ENCODE assay signal across 1 cellular context in the genomic region with DNA sequence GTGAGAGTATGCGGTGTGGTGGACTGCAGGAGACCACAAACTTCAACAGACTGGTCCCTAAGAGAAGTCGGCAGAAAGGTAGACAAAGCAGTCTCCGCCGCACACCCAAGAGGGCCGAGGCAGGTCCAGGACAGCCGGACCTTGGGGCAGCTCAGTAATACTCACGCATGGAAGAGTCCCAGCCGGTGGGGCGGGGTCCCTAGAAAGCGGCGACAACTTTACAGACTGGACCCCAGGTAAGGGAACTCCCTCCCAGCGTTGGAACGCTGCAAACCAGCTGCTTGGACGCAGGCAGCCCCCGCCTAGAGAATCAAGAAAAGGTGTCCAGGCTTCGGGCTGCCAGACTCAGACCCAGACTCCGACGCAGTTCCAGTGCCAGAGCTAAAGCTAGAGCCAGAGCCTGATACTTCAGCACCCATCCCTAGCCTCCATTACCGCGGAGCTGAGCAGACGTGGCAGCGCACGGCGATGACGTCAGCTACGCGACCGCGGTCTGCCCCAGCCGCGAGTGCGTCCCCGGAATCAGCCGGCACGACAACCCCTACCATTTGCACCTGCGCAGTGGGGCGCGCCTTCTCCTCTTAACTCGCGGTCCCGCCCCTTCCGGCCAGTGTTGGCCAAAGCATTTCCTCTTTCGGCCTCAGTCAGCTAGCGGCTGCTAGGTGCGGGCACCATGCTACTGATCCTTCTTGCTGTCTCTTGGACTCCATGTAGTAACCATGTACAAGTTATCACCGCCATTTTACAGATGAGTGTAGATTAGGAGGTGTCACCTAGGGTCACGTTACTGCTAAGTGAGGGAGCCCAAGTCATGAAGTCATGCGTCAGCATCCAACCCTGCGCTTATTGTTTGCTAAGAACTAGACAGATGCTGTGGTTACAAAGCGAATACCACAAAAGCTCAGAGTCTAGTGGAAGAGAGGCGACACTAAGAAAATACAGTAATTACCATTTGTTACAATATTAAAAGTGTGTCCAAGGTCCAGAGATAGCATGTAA.
A peak's percentile ranks its signal among the peaks of the same experiment; 100 is the strongest.
TF ChIP-seq lines count a peak whose summit lies in the region.

A gene with protein sequence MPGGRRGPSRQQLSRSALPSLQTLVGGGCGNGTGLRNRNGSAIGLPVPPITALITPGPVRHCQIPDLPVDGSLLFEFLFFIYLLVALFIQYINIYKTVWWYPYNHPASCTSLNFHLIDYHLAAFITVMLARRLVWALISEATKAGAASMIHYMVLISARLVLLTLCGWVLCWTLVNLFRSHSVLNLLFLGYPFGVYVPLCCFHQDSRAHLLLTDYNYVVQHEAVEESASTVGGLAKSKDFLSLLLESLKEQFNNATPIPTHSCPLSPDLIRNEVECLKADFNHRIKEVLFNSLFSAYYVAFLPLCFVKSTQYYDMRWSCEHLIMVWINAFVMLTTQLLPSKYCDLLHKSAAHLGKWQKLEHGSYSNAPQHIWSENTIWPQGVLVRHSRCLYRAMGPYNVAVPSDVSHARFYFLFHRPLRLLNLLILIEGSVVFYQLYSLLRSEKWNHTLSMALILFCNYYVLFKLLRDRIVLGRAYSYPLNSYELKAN (minus strand): TSS at position 445 of the 999 bp plus-strand sequence. CDS start 1,541 bp downstream, outside the sequence.

TF ChIP-seq in K562, 482 proteins besides CTCF, POLR2A, EP300 and RAD21 (continued from another document and continues in another):
- TF ChIP-seq, protein P1, sequence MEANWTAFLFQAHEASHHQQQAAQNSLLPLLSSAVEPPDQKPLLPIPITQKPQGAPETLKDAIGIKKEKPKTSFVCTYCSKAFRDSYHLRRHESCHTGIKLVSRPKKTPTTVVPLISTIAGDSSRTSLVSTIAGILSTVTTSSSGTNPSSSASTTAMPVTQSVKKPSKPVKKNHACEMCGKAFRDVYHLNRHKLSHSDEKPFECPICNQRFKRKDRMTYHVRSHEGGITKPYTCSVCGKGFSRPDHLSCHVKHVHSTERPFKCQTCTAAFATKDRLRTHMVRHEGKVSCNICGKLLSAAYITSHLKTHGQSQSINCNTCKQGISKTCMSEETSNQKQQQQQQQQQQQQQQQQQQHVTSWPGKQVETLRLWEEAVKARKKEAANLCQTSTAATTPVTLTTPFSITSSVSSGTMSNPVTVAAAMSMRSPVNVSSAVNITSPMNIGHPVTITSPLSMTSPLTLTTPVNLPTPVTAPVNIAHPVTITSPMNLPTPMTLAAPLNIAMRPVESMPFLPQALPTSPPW (CRISPR knock-in tag; IDR thresholded peaks at IDR 0.05) = peak; percentile 91
- TF ChIP-seq MAFG (tag; conservative IDR thresholded peaks at IDR 0.05) (0 out of 2 replicates have a peak, but pooled peaks have one; percentile 14), POLR2AphosphoS2 (IDR thresholded peaks at IDR 0.05; ENCODE audit: low read length) (peak; percentile 89; the same call in 1 of the 2 replicates), LCOR (CRISPR knock-in tag; IDR thresholded peaks at IDR 0.05) (peak; percentile 70; the same call in 1 of the 2 replicates), RBFOX2 (IDR thresholded peaks at IDR 0.05; ENCODE audit: low read depth, low read length) (peak; percentile 97), CCNT2 (IDR thresholded peaks at IDR 0.05; ENCODE audit: borderline replicate concordance, extremely low read depth, insufficient read length, low read depth, low read length) (peak; percentile 67), FOXJ2 (tag; IDR thresholded peaks at IDR 0.05) (no peak), HDAC1 (IDR thresholded peaks at IDR 0.05) (0 out of 4 replicates have a peak, but pooled peaks of 1 of the 2 experiments have one; percentile 46), TBL1XR1 (IDR thresholded peaks at IDR 0.05; ENCODE audit: low read length in 2 of 2) (peak in 1 of 2 experiments; percentile 85; a peak in 2 of 4 replicates), GTF2F1 (IDR thresholded peaks at IDR 0.05; ENCODE audit: low read depth, low read length) (peak; percentile 74; the same call in 1 of the 2 replicates), ZNF41 (CRISPR knock-in tag; conservative IDR thresholded peaks at IDR 0.05) (no peak), NFRKB (IDR thresholded peaks at IDR 0.05; ENCODE audit: low read depth) (peak; percentile 71; the same call in 1 of the 2 replicates), GABPB1 (CRISPR knock-in tag; IDR thresholded peaks at IDR 0.05) (peak; percentile 90), DACH1 (IDR thresholded peaks at IDR 0.05; ENCODE audit: partially characterized antibody) (peak; percentile 42), ZC3H11A (IDR thresholded peaks at IDR 0.05; ENCODE audit: low read depth, low read length) (0 out of 2 replicates have a peak, but pooled peaks have one; percentile 65), POLR2B (IDR thresholded peaks at IDR 0.05; ENCODE audit: low read depth, partially characterized antibody) (peak; percentile 94), ESRRA (IDR thresholded peaks at IDR 0.05; ENCODE audit: borderline replicate concordance, low read depth) (peak; percentile 73; the same call in 1 of the 2 replicates), ZNF584 (CRISPR knock-in tag; IDR thresholded peaks at IDR 0.05; ENCODE audit: low read depth) (no peak), SOX6 (IDR thresholded peaks at IDR 0.05) (peak; percentile 57; the same call in 1 of the 2 replicates), FOXJ3 (CRISPR knock-in tag; IDR thresholded peaks at IDR 0.05) (no peak), C11orf30 (IDR thresholded peaks at IDR 0.05; ENCODE audit: low read depth) (peak; percentile 97), ZFPM2 (CRISPR knock-in tag; IDR thresholded peaks at IDR 0.05) (no peak), ETV1 (tag; conservative IDR thresholded peaks at IDR 0.05; ENCODE audit: low read depth) (peak; percentile 92), MBD2 (IDR thresholded peaks at IDR 0.05; ENCODE audit: borderline replicate concordance, low read depth) (peak; percentile 67; the same call in 1 of the 2 replicates), POLR2G (IDR thresholded peaks at IDR 0.05; ENCODE audit: low read depth, low read length) (peak; percentile 94)
- TF ChIP-seq, protein P2, sequence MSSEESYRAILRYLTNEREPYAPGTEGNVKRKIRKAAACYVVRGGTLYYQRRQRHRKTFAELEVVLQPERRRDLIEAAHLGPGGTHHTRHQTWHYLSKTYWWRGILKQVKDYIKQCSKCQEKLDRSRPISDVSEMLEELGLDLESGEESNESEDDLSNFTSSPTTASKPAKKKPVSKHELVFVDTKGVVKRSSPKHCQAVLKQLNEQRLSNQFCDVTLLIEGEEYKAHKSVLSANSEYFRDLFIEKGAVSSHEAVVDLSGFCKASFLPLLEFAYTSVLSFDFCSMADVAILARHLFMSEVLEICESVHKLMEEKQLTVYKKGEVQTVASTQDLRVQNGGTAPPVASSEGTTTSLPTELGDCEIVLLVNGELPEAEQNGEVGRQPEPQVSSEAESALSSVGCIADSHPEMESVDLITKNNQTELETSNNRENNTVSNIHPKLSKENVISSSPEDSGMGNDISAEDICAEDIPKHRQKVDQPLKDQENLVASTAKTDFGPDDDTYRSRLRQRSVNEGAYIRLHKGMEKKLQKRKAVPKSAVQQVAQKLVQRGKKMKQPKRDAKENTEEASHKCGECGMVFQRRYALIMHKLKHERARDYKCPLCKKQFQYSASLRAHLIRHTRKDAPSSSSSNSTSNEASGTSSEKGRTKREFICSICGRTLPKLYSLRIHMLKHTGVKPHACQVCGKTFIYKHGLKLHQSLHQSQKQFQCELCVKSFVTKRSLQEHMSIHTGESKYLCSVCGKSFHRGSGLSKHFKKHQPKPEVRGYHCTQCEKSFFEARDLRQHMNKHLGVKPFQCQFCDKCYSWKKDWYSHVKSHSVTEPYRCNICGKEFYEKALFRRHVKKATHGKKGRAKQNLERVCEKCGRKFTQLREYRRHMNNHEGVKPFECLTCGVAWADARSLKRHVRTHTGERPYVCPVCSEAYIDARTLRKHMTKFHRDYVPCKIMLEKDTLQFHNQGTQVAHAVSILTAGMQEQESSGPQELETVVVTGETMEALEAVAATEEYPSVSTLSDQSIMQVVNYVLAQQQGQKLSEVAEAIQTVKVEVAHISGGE (CRISPR knock-in tag; IDR thresholded peaks at IDR 0.05) = peak in 1 of 3 experiments; percentile 75; a peak in 2 of 6 replicates
- TF ChIP-seq, protein P3, sequence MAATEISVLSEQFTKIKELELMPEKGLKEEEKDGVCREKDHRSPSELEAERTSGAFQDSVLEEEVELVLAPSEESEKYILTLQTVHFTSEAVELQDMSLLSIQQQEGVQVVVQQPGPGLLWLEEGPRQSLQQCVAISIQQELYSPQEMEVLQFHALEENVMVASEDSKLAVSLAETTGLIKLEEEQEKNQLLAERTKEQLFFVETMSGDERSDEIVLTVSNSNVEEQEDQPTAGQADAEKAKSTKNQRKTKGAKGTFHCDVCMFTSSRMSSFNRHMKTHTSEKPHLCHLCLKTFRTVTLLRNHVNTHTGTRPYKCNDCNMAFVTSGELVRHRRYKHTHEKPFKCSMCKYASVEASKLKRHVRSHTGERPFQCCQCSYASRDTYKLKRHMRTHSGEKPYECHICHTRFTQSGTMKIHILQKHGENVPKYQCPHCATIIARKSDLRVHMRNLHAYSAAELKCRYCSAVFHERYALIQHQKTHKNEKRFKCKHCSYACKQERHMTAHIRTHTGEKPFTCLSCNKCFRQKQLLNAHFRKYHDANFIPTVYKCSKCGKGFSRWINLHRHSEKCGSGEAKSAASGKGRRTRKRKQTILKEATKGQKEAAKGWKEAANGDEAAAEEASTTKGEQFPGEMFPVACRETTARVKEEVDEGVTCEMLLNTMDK (IDR thresholded peaks at IDR 0.05; ENCODE audit: borderline replicate concordance, insufficient read depth, low read depth, low read length, poor library complexity, severe bottlenecking) = peak; percentile 89
- TF ChIP-seq, protein P4, sequence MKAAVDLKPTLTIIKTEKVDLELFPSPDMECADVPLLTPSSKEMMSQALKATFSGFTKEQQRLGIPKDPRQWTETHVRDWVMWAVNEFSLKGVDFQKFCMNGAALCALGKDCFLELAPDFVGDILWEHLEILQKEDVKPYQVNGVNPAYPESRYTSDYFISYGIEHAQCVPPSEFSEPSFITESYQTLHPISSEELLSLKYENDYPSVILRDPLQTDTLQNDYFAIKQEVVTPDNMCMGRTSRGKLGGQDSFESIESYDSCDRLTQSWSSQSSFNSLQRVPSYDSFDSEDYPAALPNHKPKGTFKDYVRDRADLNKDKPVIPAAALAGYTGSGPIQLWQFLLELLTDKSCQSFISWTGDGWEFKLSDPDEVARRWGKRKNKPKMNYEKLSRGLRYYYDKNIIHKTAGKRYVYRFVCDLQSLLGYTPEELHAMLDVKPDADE (conservative IDR thresholded peaks at IDR 0.05; ENCODE audit: control insufficient read depth, low read depth, low read length) = 0 out of 2 replicates have a peak, but pooled peaks have one; percentile 29
- TF ChIP-seq, protein P5, sequence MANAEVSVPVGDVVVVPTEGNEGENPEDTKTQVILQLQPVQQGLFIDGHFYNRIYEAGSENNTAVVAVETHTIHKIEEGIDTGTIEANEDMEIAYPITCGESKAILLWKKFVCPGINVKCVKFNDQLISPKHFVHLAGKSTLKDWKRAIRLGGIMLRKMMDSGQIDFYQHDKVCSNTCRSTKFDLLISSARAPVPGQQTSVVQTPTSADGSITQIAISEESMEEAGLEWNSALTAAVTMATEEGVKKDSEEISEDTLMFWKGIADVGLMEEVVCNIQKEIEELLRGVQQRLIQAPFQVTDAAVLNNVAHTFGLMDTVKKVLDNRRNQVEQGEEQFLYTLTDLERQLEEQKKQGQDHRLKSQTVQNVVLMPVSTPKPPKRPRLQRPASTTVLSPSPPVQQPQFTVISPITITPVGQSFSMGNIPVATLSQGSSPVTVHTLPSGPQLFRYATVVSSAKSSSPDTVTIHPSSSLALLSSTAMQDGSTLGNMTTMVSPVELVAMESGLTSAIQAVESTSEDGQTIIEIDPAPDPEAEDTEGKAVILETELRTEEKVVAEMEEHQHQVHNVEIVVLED (CRISPR knock-in tag; IDR thresholded peaks at IDR 0.05) = peak; percentile 75
- TF ChIP-seq, protein P6, sequence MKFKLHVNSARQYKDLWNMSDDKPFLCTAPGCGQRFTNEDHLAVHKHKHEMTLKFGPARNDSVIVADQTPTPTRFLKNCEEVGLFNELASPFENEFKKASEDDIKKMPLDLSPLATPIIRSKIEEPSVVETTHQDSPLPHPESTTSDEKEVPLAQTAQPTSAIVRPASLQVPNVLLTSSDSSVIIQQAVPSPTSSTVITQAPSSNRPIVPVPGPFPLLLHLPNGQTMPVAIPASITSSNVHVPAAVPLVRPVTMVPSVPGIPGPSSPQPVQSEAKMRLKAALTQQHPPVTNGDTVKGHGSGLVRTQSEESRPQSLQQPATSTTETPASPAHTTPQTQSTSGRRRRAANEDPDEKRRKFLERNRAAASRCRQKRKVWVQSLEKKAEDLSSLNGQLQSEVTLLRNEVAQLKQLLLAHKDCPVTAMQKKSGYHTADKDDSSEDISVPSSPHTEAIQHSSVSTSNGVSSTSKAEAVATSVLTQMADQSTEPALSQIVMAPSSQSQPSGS (CRISPR knock-in tag; IDR thresholded peaks at IDR 0.05) = peak; percentile 66; the same call in 1 of the 2 replicates
- TF ChIP-seq, protein P7, sequence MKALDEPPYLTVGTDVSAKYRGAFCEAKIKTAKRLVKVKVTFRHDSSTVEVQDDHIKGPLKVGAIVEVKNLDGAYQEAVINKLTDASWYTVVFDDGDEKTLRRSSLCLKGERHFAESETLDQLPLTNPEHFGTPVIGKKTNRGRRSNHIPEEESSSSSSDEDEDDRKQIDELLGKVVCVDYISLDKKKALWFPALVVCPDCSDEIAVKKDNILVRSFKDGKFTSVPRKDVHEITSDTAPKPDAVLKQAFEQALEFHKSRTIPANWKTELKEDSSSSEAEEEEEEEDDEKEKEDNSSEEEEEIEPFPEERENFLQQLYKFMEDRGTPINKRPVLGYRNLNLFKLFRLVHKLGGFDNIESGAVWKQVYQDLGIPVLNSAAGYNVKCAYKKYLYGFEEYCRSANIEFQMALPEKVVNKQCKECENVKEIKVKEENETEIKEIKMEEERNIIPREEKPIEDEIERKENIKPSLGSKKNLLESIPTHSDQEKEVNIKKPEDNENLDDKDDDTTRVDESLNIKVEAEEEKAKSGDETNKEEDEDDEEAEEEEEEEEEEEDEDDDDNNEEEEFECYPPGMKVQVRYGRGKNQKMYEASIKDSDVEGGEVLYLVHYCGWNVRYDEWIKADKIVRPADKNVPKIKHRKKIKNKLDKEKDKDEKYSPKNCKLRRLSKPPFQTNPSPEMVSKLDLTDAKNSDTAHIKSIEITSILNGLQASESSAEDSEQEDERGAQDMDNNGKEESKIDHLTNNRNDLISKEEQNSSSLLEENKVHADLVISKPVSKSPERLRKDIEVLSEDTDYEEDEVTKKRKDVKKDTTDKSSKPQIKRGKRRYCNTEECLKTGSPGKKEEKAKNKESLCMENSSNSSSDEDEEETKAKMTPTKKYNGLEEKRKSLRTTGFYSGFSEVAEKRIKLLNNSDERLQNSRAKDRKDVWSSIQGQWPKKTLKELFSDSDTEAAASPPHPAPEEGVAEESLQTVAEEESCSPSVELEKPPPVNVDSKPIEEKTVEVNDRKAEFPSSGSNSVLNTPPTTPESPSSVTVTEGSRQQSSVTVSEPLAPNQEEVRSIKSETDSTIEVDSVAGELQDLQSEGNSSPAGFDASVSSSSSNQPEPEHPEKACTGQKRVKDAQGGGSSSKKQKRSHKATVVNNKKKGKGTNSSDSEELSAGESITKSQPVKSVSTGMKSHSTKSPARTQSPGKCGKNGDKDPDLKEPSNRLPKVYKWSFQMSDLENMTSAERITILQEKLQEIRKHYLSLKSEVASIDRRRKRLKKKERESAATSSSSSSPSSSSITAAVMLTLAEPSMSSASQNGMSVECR (CRISPR knock-in tag; IDR thresholded peaks at IDR 0.05) = peak; percentile 56; the same call in 1 of the 2 replicates
- TF ChIP-seq, protein P8, sequence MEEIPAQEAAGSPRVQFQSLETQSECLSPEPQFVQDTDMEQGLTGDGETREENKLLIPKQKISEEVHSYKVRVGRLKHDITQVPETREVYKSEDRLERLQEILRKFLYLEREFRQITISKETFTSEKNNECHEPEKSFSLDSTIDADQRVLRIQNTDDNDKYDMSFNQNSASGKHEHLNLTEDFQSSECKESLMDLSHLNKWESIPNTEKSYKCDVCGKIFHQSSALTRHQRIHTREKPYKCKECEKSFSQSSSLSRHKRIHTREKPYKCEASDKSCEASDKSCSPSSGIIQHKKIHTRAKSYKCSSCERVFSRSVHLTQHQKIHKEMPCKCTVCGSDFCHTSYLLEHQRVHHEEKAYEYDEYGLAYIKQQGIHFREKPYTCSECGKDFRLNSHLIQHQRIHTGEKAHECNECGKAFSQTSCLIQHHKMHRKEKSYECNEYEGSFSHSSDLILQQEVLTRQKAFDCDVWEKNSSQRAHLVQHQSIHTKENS (CRISPR knock-in tag; IDR thresholded peaks at IDR 0.05) = no peak
